In the genomic region with DNA sequence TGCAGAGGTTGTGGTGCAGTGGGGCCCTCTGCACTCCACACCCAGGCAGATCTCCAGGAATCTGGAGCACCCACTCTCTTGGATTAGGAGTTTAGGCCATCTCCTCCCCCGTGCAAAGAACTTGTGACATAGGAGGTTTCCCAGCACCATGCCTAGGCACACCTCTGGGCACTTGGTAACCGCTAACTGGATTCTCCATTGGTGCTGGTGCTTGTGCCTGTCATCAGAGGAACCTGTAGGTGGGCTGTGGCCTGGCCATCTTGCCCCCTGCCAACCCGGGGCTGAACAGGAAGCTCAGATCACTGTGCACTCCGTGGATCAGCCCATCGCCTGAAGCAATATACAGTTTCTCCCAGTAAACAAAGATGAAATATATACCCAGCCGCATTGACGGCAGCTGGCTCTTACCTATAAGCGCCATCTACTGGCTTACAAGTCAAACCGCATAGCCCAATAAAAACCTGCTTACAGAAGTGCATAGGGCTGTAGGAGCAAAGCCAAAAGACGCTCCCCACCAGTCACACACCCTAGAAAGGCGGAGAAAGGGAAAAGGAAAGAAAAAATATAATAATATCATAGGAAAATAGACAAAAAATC, we compare ENCODE assay signal across 8 cellular contexts. TPM values are rescaled to one million over a fixed set of nuclear protein-coding genes. Genes with fewer than 3 reads are reported as not detected.
DNase-seq lines count a peak whose midpoint lies in the region; ATAC-seq and TF ChIP-seq lines count a peak whose summit lies in the region.

No MANE protein-coding gene starts in this region.

- no peaks in the 10 kb centered on the region for H3K4me1 ChIP-seq in adrenal gland (replicated peaks in 1 of 2)

- TF ChIP-seq POLR2A in adrenal gland (IDR thresholded peaks at IDR 0.05) = no peak

- peak in 4 of 6 experiments; percentile 21 to 47 (median 26) for TF ChIP-seq CTCF in adrenal gland (IDR thresholded peaks at IDR 0.05)

- H3K27ac ChIP-seq in adrenal gland = no peak overlapping the region

- intact Hi-C loops in adrenal gland (cut with DNase I) = no loop called here

- H3K4me3 ChIP-seq in adrenal gland (no peak overlapping the region), MG63 (no peak overlapping the region)

- ATAC-seq in GM18511 (IDR thresholded peaks at IDR 0.05; ENCODE audit: unreplicated experiment) (peak; percentile 92), HG03064 (IDR thresholded peaks at IDR 0.05; ENCODE audit: low read depth, unreplicated experiment) (peak; percentile 53)

- DNase-seq in D341Med (ENCODE audit: low spot score) = peak; percentile 35
- peak; percentile 41 for DNase-seq in NCI-H2107 (lab: John Stamatoyannopoulos, UW)
- peak in 1 of 7 donors; percentile 19 for DNase-seq in adrenal gland
- DNase-seq in lung microvascular endothelial cell (ENCODE audit: low read depth in 2 of 2) = peak; percentile 38 to 63
- DNase-seq in 8988T = no peak
- DNase-seq in MG63 = no peak

- H3K9me3 ChIP-seq in adrenal gland (replicated peaks in 1 of 3) (no peaks in the 10 kb centered on the region), MG63 (no peaks in the 10 kb centered on the region)

- peaks cover 49% of the 10 kb centered on the region for H3K27me3 ChIP-seq in adrenal gland
- no peaks in the 10 kb centered on the region for H3K27me3 ChIP-seq in MG63

- no peaks in the 10 kb centered on the region for H3K36me3 ChIP-seq in adrenal gland (replicated peaks in 1 of 2)
- no peaks in the 10 kb centered on the region for H3K36me3 ChIP-seq in MG63

- 16 to 56% (median 28%) methylated on average over 4 to 11 of the region's 11 CpGs for WGBS in adrenal gland, 4 donors

RNA-seq across cellular contexts. Expression of gene TEX13B, which starts 19.1 kb away (rescaled TPM):
- not detected for total RNA-seq in adrenal gland
- not detected for polyA plus RNA-seq in adrenal gland
- total RNA-seq in lung microvascular endothelial cell = not detected in 2 replicates
- not detected in 2 replicates for total RNA-seq in MG63 (2014; rRNA removed; shearing (Covaris generic); ENCODE audit: low replicate concordance)

RNA-seq across cellular contexts. Expression of gene VSIG1, which starts 43.5 kb away (rescaled TPM):
- under 1 TPM in 4 of 8 donors, not detected in 4; 0.11 to 0.30 (median 0.16) TPM for total RNA-seq in adrenal gland
- polyA plus RNA-seq in adrenal gland = under 1 TPM; 0.08 to 0.30 (median 0.20) TPM
- 0.20 and 0.65 TPM in 2 replicates for total RNA-seq in lung microvascular endothelial cell
- not detected in 2 replicates for total RNA-seq in MG63 (2014; rRNA removed; shearing (Covaris generic); ENCODE audit: low replicate concordance)

Comparison
In these comparisons a context has a peak if more than half of its experiments do, and no peak if none do; other contexts are left out.
1. DNase-seq: peak in D341Med (single experiment), NCI-H2107 (single experiment) and lung microvascular endothelial cell (2 of 2); none in 8988T (single experiment) and MG63 (single experiment).